ENCODE assay signal across 26 cellular contexts in the genomic region with DNA sequence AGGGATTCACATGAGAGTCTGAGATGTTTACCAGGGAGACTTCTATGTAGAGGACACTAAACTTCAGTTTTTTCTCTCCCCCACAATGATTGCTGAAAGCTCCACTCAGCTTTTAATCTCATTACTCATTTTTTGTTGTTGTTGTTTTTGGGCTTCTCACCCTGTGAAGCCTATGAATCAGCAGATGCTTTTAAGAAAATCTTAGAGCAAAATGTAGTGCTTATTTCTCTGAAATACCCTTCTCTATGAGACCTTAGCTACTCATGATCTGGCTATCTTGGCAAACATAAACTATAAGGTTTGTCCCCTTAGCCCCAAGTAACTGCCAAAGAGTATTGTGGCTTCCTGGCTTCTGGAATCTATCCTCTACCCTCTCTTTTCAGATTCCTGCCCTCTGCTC.
"Had no signal": no experiment of that assay in that cellular context is flagged by ENCODE, and none has a peak within 500 bp of the region (broad histone marks: within the 10 kb centered on the region; RNA-seq: fewer than 3 reads in every experiment).

No MANE protein-coding gene starts in this region.

- H3K4me1 ChIP-seq: ascending aorta, colonic mucosa had no signal

- H3K27ac ChIP-seq: ascending aorta, brain microvascular endothelial cell, colonic mucosa had no signal

- H3K27me3 ChIP-seq: ascending aorta, brain microvascular endothelial cell, colonic mucosa had no signal

- H3K36me3 ChIP-seq: ascending aorta, brain microvascular endothelial cell, colonic mucosa had no signal

- H3K4me3 ChIP-seq: ascending aorta, colonic mucosa had no signal

- ATAC-seq: activated CD4-positive, alpha-beta T cell treated with anti-CD3 and anti-CD28 coated beads for 36 hours; activated CD8-positive, alpha-beta memory T cell treated with anti-CD3 and anti-CD28 coated beads, Interleukin-2, amount 10 ng/mL, durations not matched to agents 7 days and 5 days; activated CD8-positive, alpha-beta T cell treated with anti-CD3 and anti-CD28 coated beads, Interleukin-2, amount 10 ng/mL, durations not matched to agents 7 days and 5 days; activated naive CD8-positive, alpha-beta T cell treated with anti-CD3 and anti-CD28 coated beads, Interleukin-2, amount 50 U/mL, for 24 hours; esophagus mucosa; T-helper 17 cell had no signal

- H3K9me3 ChIP-seq: ascending aorta, colonic mucosa had no signal

- DNase-seq: activated CD4-positive, alpha-beta memory T cell treated with anti-CD3 and anti-CD28 coated beads for 36 hours; activated CD4-positive, alpha-beta T cell treated with anti-CD3 and anti-CD28 coated beads for 36 hours; activated CD4-positive, alpha-beta T cell treated with anti-CD3 and anti-CD28 coated beads, Interleukin-2, amount 10 ng/mL, durations not matched to agents 24 days and 14 days; activated CD4-positive, CD25-positive, alpha-beta regulatory T cell; activated CD4-positive, CD25-positive, alpha-beta regulatory T cell treated with anti-CD3 and anti-CD28 coated beads, Interleukin-2, amount 50 U/mL, for 72 hours; activated CD8-positive, alpha-beta memory T cell treated with anti-CD3 and anti-CD28 coated beads, Interleukin-2, amount 10 ng/mL, durations not matched to agents 7 days and 5 days; activated CD8-positive, alpha-beta memory T cell treated with anti-CD3 and anti-CD28 coated beads, Interleukin-2, amount 50 U/mL, for 4 hours; activated CD8-positive, alpha-beta T cell treated with anti-CD3 and anti-CD28 coated beads, Interleukin-2, amount 10 ng/mL, durations not matched to agents 7 days and 5 days; activated effector memory CD4-positive, alpha-beta T cell treated with anti-CD3 and anti-CD28 coated beads, Interleukin-2, amount 50 U/mL, for 16 hours; activated naive CD4-positive, alpha-beta T cell treated with anti-CD3 and anti-CD28 coated beads for 36 hours; activated naive CD8-positive, alpha-beta T cell treated with anti-CD3 and anti-CD28 coated beads for 36 hours; activated naive CD8-positive, alpha-beta T cell treated with anti-CD3 and anti-CD28 coated beads, Interleukin-2, amount 50 U/mL, for 24 hours; activated T-cell treated with anti-CD3 and anti-CD28 coated beads, Interleukin-2, amount 50 U/mL, for 1 hour; activated T-cell treated with anti-CD3 and anti-CD28 coated beads, Interleukin-2, amount 50 U/mL, for 48 hours; brain microvascular endothelial cell; caudate nucleus; colonic mucosa; effector memory CD4-positive, alpha-beta T cell; endodermal cell; head of caudate nucleus; T-helper 1 cell; T-helper 17 cell; T1000 had no signal

- FAIRE-seq: frontal cortex had no signal
